In genomic region chr17:77380411-77381184, GRCh38 we compare ENCODE assay signal across 13 cellular contexts.
A peak's percentile ranks its signal among the peaks of the same experiment; 100 is the strongest.
DNase-seq lines count a peak whose midpoint lies in the region; ATAC-seq and TF ChIP-seq lines count a peak whose summit lies in the region.
"Had no signal": no experiment of that assay in that cellular context is flagged by ENCODE, and none has a peak within 500 bp of the region (broad histone marks: within the 10 kb centered on the region; RNA-seq: fewer than 3 reads in every experiment).

No MANE protein-coding gene starts in this region.

- no peak overlapping the region for H2BK20ac ChIP-seq in IMR-90 (ENCODE audit: low read depth, low read length)

- CTCF ChIA-PET in CD8-positive, alpha-beta T cell (lab: Charles Lee) = interaction anchor here (0.7 to 6.1 kb wide), 4 partner anchors 20 to 49 kb away, joined by 3 to 39 read pairs (median 3); no protein-coding TSS in a partner anchor
- CTCF ChIA-PET in IMR-90 (lab: Yijun Ruan, JAX) = no interaction called here

- dilution Hi-C loops in IMR-90 (cut with HindIII; ENCODE audit: low sequenced_read_pairs, unreplicated experiment) = no loop called here

- no peaks in the 10 kb centered on the region for H3K36me3 ChIP-seq in CD8-positive, alpha-beta T cell (ENCODE audit: insufficient read depth, low read length)
- peaks cover 13% of the 10 kb centered on the region; the same call in 1 of the 2 replicates for H3K36me3 ChIP-seq in IMR-90 (ENCODE audit: control insufficient read depth, insufficient read depth, low read length)
- no peaks in the 10 kb centered on the region for H3K36me3 ChIP-seq in esophagus squamous epithelium
- no peaks in the 10 kb centered on the region for H3K36me3 ChIP-seq in rectal smooth muscle tissue (ENCODE audit: control insufficient read depth, insufficient read depth, low read length)
- H3K36me3 ChIP-seq: pancreas had no signal

- no peak for DNase-seq in CD8-positive, alpha-beta T cell
- DNase-seq in IMR-90 (no peak), esophagus squamous epithelium (lab: John Stamatoyannopoulos, UW) (no peak), hippocampal formation (lab: John Stamatoyannopoulos, UW) (no peak), NOMO-1 treated with DMSO at 0.1 percent for 48 hours (lab: John Stamatoyannopoulos, UW; ENCODE audit: unreplicated experiment) (no peak)
- DNase-seq: activated T-cell treated with anti-CD3 and anti-CD28 coated beads, Interleukin-2, amount 50 U/mL, for 72 hours; aorta; NCI-H1930; pancreas; RPMI8226 had no signal

- H3K4me3 Mint-ChIP-seq in CD8-positive, alpha-beta T cell = no peak overlapping the region

- no peak overlapping the region for H2AFZ ChIP-seq in IMR-90 (replicated peaks; ENCODE audit: low read length, poor library complexity)

- H3K4me1 Mint-ChIP-seq in CD8-positive, alpha-beta T cell (ENCODE audit: low read depth) = peaks cover 92% of the 10 kb centered on the region

- in situ Hi-C loops in IMR-90 (cut with MboI; ENCODE audit: low sequenced_read_pairs) = no loop called here

- TF ChIP-seq RAD21 in IMR-90 (IDR thresholded peaks at IDR 0.05; ENCODE audit: low read length) = no peak

- H4K8ac ChIP-seq in IMR-90 (ENCODE audit: low read depth in 2 of 2, low read length in 2 of 2) = peak overlapping the region in 1 of 2 experiments; percentile 27; a peak in 1 of 4 replicates

- H3K9me3 Mint-ChIP-seq in CD8-positive, alpha-beta T cell = no peaks in the 10 kb centered on the region
- H3K9me3 Mint-ChIP-seq: activated T-cell treated with anti-CD3 and anti-CD28 coated beads, Interleukin-2, amount 50 U/mL, for 72 hours had no signal

- H4K5ac ChIP-seq in IMR-90 (ENCODE audit: low read depth, low read length) = no peak overlapping the region; the same call in 1 of the 2 replicates

- intact Hi-C loops in CD8-positive, alpha-beta T cell (cut with DNase I, micrococcal nuclease) = loop anchor here in 1 of 2 experiments (5.0 kb wide), 1 partner anchor 52 kb away; no protein-coding TSS in a partner anchor
- intact Hi-C loops in IMR-90 (cut with micrococcal nuclease) (no loop called here), esophagus squamous epithelium (cut with DNase I) (no loop called here)

- no CpG with 5 or more reads among the region's 10 CpGs for WGBS in IMR-90 (ENCODE audit: extremely low coverage in 2 of 2, insufficient read length in 1 of 2), 2 experiments
- WGBS in esophagus squamous epithelium, 2 donors = 70 to 87% methylated on average over 2 to 4 of the region's 10 CpGs

- no peak overlapping the region for H3K18ac ChIP-seq in IMR-90 (ENCODE audit: low read depth, low read length)

- H3K4me1 ChIP-seq in CD8-positive, alpha-beta T cell (ENCODE audit: insufficient read depth, low read length) = peaks cover 96% of the 10 kb centered on the region
- peaks cover 73% of the 10 kb centered on the region for H3K4me1 ChIP-seq in IMR-90 (ENCODE audit: control insufficient read depth, insufficient read depth, low read length)
- peaks cover 68 to 100% (median 89%) of the 10 kb centered on the region in 3 donors for H3K4me1 ChIP-seq in esophagus squamous epithelium
- peaks cover 69% of the 10 kb centered on the region for H3K4me1 ChIP-seq in rectal smooth muscle tissue (ENCODE audit: control insufficient read depth, insufficient read depth, low read length)

- H3K9me1 ChIP-seq in IMR-90 (ENCODE audit: insufficient read depth, low read length) = peaks cover 52% of the 10 kb centered on the region

- H3K27ac Mint-ChIP-seq in CD8-positive, alpha-beta T cell = peak overlapping the region; percentile 91

- no peak overlapping the region for H3K23ac ChIP-seq in IMR-90 (ENCODE audit: low read depth, low read length)

- H3K79me1 ChIP-seq in IMR-90 (ENCODE audit: low read depth in 1 of 2, low read length in 2 of 2) = peaks cover 5 to 90% of the 10 kb centered on the region in 2 experiments

- no peak overlapping the region for H3K9ac ChIP-seq in IMR-90 (ENCODE audit: low read depth, low read length)
- no peak overlapping the region for H3K9ac ChIP-seq in rectal smooth muscle tissue (ENCODE audit: low read length)

- no peak overlapping the region for H2BK120ac ChIP-seq in IMR-90 (ENCODE audit: low read depth, low read length)

- H2BK15ac ChIP-seq in IMR-90 (ENCODE audit: low read depth, low read length) = no peak overlapping the region

- POLR2A ChIA-PET in CD8-positive, alpha-beta T cell (lab: Charles Lee) = interaction anchor here (2.9 kb wide), 1 partner anchor 49 kb away, joined by 19 read pairs; no protein-coding TSS in a partner anchor
- POLR2A ChIA-PET in IMR-90 (lab: Charles Lee; ENCODE audit: unreplicated experiment) = no interaction called here

- no peak overlapping the region for H2BK5ac ChIP-seq in IMR-90 (ENCODE audit: low read depth, low read length, poor library complexity, severe bottlenecking)

- no peak overlapping the region for H4K91ac ChIP-seq in IMR-90 (ENCODE audit: insufficient read depth, low read depth, low read length)

- H3K36me3 Mint-ChIP-seq in CD8-positive, alpha-beta T cell = peaks cover 13% of the 10 kb centered on the region

- no peak overlapping the region for H3K56ac ChIP-seq in IMR-90 (ENCODE audit: extremely low read depth, insufficient read depth, low read length)

- H3K27me3 Mint-ChIP-seq in CD8-positive, alpha-beta T cell (ENCODE audit: low read depth) = no peaks in the 10 kb centered on the region

- 0 out of 2 replicates have a peak overlapping the region, but pooled peaks have one; percentile 42 for H3K14ac ChIP-seq in IMR-90 (replicated peaks; ENCODE audit: low read depth, low read length)

- H3K9me3 ChIP-seq in CD8-positive, alpha-beta T cell (ENCODE audit: low read length) = no peaks in the 10 kb centered on the region
- H3K9me3 ChIP-seq in IMR-90 (ENCODE audit: control insufficient read depth, insufficient read depth, low read length) = no peaks in the 10 kb centered on the region
- H3K9me3 ChIP-seq in esophagus squamous epithelium = no peaks in the 10 kb centered on the region
- H3K9me3 ChIP-seq: pancreas had no signal

- no peaks in the 10 kb centered on the region for H3K27me3 ChIP-seq in CD8-positive, alpha-beta T cell (ENCODE audit: insufficient read depth, low read length)
- H3K27me3 ChIP-seq in IMR-90 (ENCODE audit: control insufficient read depth, insufficient read depth, low read length) (no peaks in the 10 kb centered on the region), esophagus squamous epithelium (no peaks in the 10 kb centered on the region), rectal smooth muscle tissue (ENCODE audit: control insufficient read depth, insufficient read depth, low read length) (no peaks in the 10 kb centered on the region)

- H3K27ac ChIP-seq in CD8-positive, alpha-beta T cell (ENCODE audit: low read depth, low read length) = no peak overlapping the region
- H3K27ac ChIP-seq in IMR-90 (ENCODE audit: insufficient read depth, low read length) = peak overlapping the region; percentile 11; the same call in 1 of the 2 replicates
- peak overlapping the region; percentile 18 to 96 (median 93) for H3K27ac ChIP-seq in esophagus squamous epithelium
- peak overlapping the region; percentile 30 for H3K27ac ChIP-seq in rectal smooth muscle tissue (ENCODE audit: low read depth, low read length)
- H3K27ac ChIP-seq: C4-2B had no signal

- H2AK9ac ChIP-seq in IMR-90 (replicated peaks; ENCODE audit: low read depth, low read length, poor library complexity) = peak overlapping the region; percentile 20

- no peak for TF ChIP-seq CTCF in CD8-positive, alpha-beta T cell (IDR thresholded peaks at IDR 0.05)
- TF ChIP-seq CTCF in IMR-90 (conservative IDR thresholded peaks at IDR 0.05; ENCODE audit: low read depth, low read length) (no peak), esophagus squamous epithelium (IDR thresholded peaks at IDR 0.05) (no peak)

- H4K20me1 ChIP-seq in IMR-90 (ENCODE audit: insufficient read depth, low read length) = peaks cover 90% of the 10 kb centered on the region

- no TSS peak for BruUV-seq in IMR-90 (replicated peaks; lab: Mats Ljungman, UMichigan)

- no peak overlapping the region for H3K4me3 ChIP-seq in CD8-positive, alpha-beta T cell (ENCODE audit: low read depth, low read length)
- H3K4me3 ChIP-seq in IMR-90 (ENCODE audit: insufficient read depth, low read depth, low read length) (no peak overlapping the region), esophagus squamous epithelium (no peak overlapping the region), rectal smooth muscle tissue (ENCODE audit: low read length) (no peak overlapping the region)
- H3K4me3 ChIP-seq: pancreas had no signal

- H2AK5ac ChIP-seq in IMR-90 (ENCODE audit: low read depth, low read length) = peak overlapping the region; percentile 76

- no peak for TF ChIP-seq POLR2A in IMR-90 (IDR thresholded peaks at IDR 0.05; ENCODE audit: low read depth, low read length)
- TF ChIP-seq POLR2A in esophagus squamous epithelium (IDR thresholded peaks at IDR 0.05) = no peak

- H3K4ac ChIP-seq in IMR-90 (ENCODE audit: low read depth, low read length) = peak overlapping the region; percentile 46; the same call in 1 of the 2 replicates

- H3K4me2 ChIP-seq in IMR-90 (ENCODE audit: low read depth, low read length) = no peak overlapping the region; the same call in 1 of the 2 replicates

- ATAC-seq in CD8-positive, alpha-beta T cell = no peak
- ATAC-seq in IMR-90 (ENCODE audit: low read depth) (no peak), GM21528 (IDR thresholded peaks at IDR 0.05; ENCODE audit: low FRiP score, unreplicated experiment) (no peak)
- ATAC-seq: activated T-cell treated with anti-CD3 and anti-CD28 coated beads, Interleukin-2, amount 50 U/mL, for 72 hours; pancreas had no signal

TF ChIP-seq in IMR-90, 13 proteins besides CTCF, POLR2A, EP300 and RAD21 (continues in another document):
- no peak for TF ChIP-seq BHLHE40 (IDR thresholded peaks at IDR 0.05; ENCODE audit: low read depth, low read length)
- TF ChIP-seq USF2 (IDR thresholded peaks at IDR 0.05; ENCODE audit: low read depth, low read length) = no peak
- no peak for TF ChIP-seq RFX5 (IDR thresholded peaks at IDR 0.05; ENCODE audit: low read depth, low read length)
- no peak for TF ChIP-seq CHD1 (IDR thresholded peaks at IDR 0.05; ENCODE audit: low read depth, low read length)
- TF ChIP-seq MXI1 (IDR thresholded peaks at IDR 0.05; ENCODE audit: borderline replicate concordance, low read depth, low read length) = no peak
- no peak for TF ChIP-seq NFE2L2 (IDR thresholded peaks at IDR 0.05; ENCODE audit: low read depth, low read length)
- no peak for TF ChIP-seq MAFK (IDR thresholded peaks at IDR 0.05; ENCODE audit: low read depth, low read length)
- TF ChIP-seq MAZ (IDR thresholded peaks at IDR 0.05; ENCODE audit: borderline replicate concordance, low read depth, low read length) = no peak
- no peak for TF ChIP-seq CEBPB (IDR thresholded peaks at IDR 0.05; ENCODE audit: low read depth, low read length)
